ENCODE assay signal across 15 cellular contexts in genomic region chr10:24255115-24255895, GRCh38. TPM values are rescaled to one million over a fixed set of nuclear protein-coding genes. Genes with fewer than 3 reads are reported as not detected.
DNase-seq lines count a peak whose midpoint lies in the region; ATAC-seq and TF ChIP-seq lines count a peak whose summit lies in the region.
"Had no signal": no experiment of that assay in that cellular context is flagged by ENCODE, and none has a peak within 500 bp of the region (broad histone marks: within the 10 kb centered on the region; RNA-seq: fewer than 3 reads in every experiment).

No MANE protein-coding gene starts in this region.

- no peak overlapping the region for H3K4me3 Mint-ChIP-seq in activated CD8-positive, alpha-beta memory T cell treated with anti-CD3 and anti-CD28 coated beads, Interleukin-2, amount 10 ng/mL, durations not matched to agents 7 days and 5 days
- H3K4me3 Mint-ChIP-seq: activated CD8-positive, alpha-beta T cell treated with anti-CD3 and anti-CD28 coated beads for 36 hours; activated naive CD4-positive, alpha-beta T cell treated with anti-CD3 and anti-CD28 coated beads, Interleukin-2, amount 50 U/mL, for 24 hours had no signal

- no peaks in the 10 kb centered on the region for H3K27me3 ChIP-seq in breast epithelium
- no peaks in the 10 kb centered on the region for H3K27me3 ChIP-seq in thyroid gland
- H3K27me3 ChIP-seq: colonic mucosa had no signal

- TF ChIP-seq POLR2A in breast epithelium (IDR thresholded peaks at IDR 0.05) (peak; percentile 27), thyroid gland (IDR thresholded peaks at IDR 0.05) (no peak)

- no peaks in the 10 kb centered on the region for H3K27me3 Mint-ChIP-seq in activated CD8-positive, alpha-beta memory T cell treated with anti-CD3 and anti-CD28 coated beads, Interleukin-2, amount 10 ng/mL, durations not matched to agents 7 days and 5 days
- H3K27me3 Mint-ChIP-seq: activated CD8-positive, alpha-beta T cell treated with anti-CD3 and anti-CD28 coated beads for 36 hours had no signal

- no peaks in the 10 kb centered on the region for H3K4me1 Mint-ChIP-seq in activated CD8-positive, alpha-beta memory T cell treated with anti-CD3 and anti-CD28 coated beads, Interleukin-2, amount 10 ng/mL, durations not matched to agents 7 days and 5 days
- H3K4me1 Mint-ChIP-seq: activated naive CD4-positive, alpha-beta T cell treated with anti-CD3 and anti-CD28 coated beads, Interleukin-2, amount 50 U/mL, for 24 hours had no signal

- peak; percentile 28 for DNase-seq in DMS 273 (lab: John Stamatoyannopoulos, UW; ENCODE audit: unreplicated experiment)
- DNase-seq in DMS 273 treated with DMSO at 0.1 percent for 48 hours (lab: John Stamatoyannopoulos, UW) = no peak
- no peak for DNase-seq in breast epithelium (ENCODE audit: low spot score in 2 of 2)
- peak; percentile 66 for DNase-seq in kidney tubule cell (ENCODE audit: low spot score)
- DNase-seq in thyroid gland = peak in 1 of 2 donors; percentile 37
- DNase-seq in retina = no peak
- no peak for DNase-seq in KG1 (lab: John Stamatoyannopoulos, UW)
- no peak for DNase-seq in activated CD8-positive, alpha-beta memory T cell treated with anti-CD3 and anti-CD28 coated beads, Interleukin-2, amount 10 ng/mL, durations not matched to agents 7 days and 5 days
- DNase-seq: activated CD8-positive, alpha-beta T cell treated with anti-CD3 and anti-CD28 coated beads for 36 hours; colonic mucosa; glutamatergic neuron; NCI-H82; stimulated activated CD8-positive, alpha-beta memory T cell treated with anti-CD3 and anti-CD28 coated beads, Interleukin-4, amount 100 ng/mL, for 48 hours had no signal

- no peaks in the 10 kb centered on the region for H3K9me3 Mint-ChIP-seq in activated CD8-positive, alpha-beta memory T cell treated with anti-CD3 and anti-CD28 coated beads, Interleukin-2, amount 10 ng/mL, durations not matched to agents 7 days and 5 days (ENCODE audit: low read depth)
- H3K9me3 Mint-ChIP-seq: activated CD8-positive, alpha-beta T cell treated with anti-CD3 and anti-CD28 coated beads for 36 hours; activated naive CD4-positive, alpha-beta T cell treated with anti-CD3 and anti-CD28 coated beads, Interleukin-2, amount 50 U/mL, for 24 hours had no signal

- H3K36me3 Mint-ChIP-seq in activated CD8-positive, alpha-beta memory T cell treated with anti-CD3 and anti-CD28 coated beads, Interleukin-2, amount 10 ng/mL, durations not matched to agents 7 days and 5 days = no peaks in the 10 kb centered on the region
- H3K36me3 Mint-ChIP-seq: activated naive CD4-positive, alpha-beta T cell treated with anti-CD3 and anti-CD28 coated beads, Interleukin-2, amount 50 U/mL, for 24 hours had no signal

- ATAC-seq in activated CD8-positive, alpha-beta memory T cell treated with anti-CD3 and anti-CD28 coated beads, Interleukin-2, amount 10 ng/mL, durations not matched to agents 7 days and 5 days = no peak
- ATAC-seq: activated CD8-positive, alpha-beta T cell treated with anti-CD3 and anti-CD28 coated beads for 36 hours had no signal

- H3K36me3 ChIP-seq in breast epithelium (no peaks in the 10 kb centered on the region), thyroid gland (no peaks in the 10 kb centered on the region)
- H3K36me3 ChIP-seq: colonic mucosa had no signal

- H3K4me3 ChIP-seq in breast epithelium = peak overlapping the region in 2 of 3 donors; percentile 39 to 60
- no peak overlapping the region for H3K4me3 ChIP-seq in thyroid gland (replicated peaks in 1 of 3)
- H3K4me3 ChIP-seq: colonic mucosa had no signal

- H3K27ac Mint-ChIP-seq in activated CD8-positive, alpha-beta memory T cell treated with anti-CD3 and anti-CD28 coated beads, Interleukin-2, amount 10 ng/mL, durations not matched to agents 7 days and 5 days = no peak overlapping the region
- H3K27ac Mint-ChIP-seq: activated CD8-positive, alpha-beta T cell treated with anti-CD3 and anti-CD28 coated beads for 36 hours; activated naive CD4-positive, alpha-beta T cell treated with anti-CD3 and anti-CD28 coated beads, Interleukin-2, amount 50 U/mL, for 24 hours had no signal

- H3K9me3 ChIP-seq in breast epithelium (no peaks in the 10 kb centered on the region), thyroid gland (no peaks in the 10 kb centered on the region)
- H3K9me3 ChIP-seq: colonic mucosa had no signal

- 75 to 88% methylated on average over 13 to 14 of the region's 14 CpGs for WGBS in thyroid gland, 2 donors

- CTCF ChIA-PET in activated CD8-positive, alpha-beta memory T cell treated with anti-CD3 and anti-CD28 coated beads, Interleukin-2, amount 10 ng/mL, durations not matched to agents 7 days and 5 days (lab: Charles Lee) = interaction anchor here (0.6 kb wide), 1 partner anchor 17 kb away, joined by 4 read pairs; no protein-coding TSS in a partner anchor

- H3K27ac ChIP-seq in breast epithelium = peak overlapping the region; percentile 94 to 97
- peak overlapping the region; percentile 11 to 90 (median 74) for H3K27ac ChIP-seq in thyroid gland
- H3K27ac ChIP-seq: 22Rv1, colonic mucosa had no signal

- H3K4me1 ChIP-seq in breast epithelium (peaks cover 11 to 30% of the 10 kb centered on the region in 2 donors), thyroid gland (peaks cover 49 to 76% of the 10 kb centered on the region in 2 donors)
- H3K4me1 ChIP-seq: colonic mucosa had no signal

- intact Hi-C loops in breast epithelium (cut with DNase I; ENCODE audit: low total_unique reads) (no loop called here), thyroid gland (cut with DNase I) (no loop called here)

- no peak for TF ChIP-seq CTCF in breast epithelium (IDR thresholded peaks at IDR 0.05)
- no peak for TF ChIP-seq CTCF in thyroid gland (IDR thresholded peaks at IDR 0.05)

RNA-seq across cellular contexts. Expression of gene KIAA1217, which starts 46.4 kb away (rescaled TPM):
- total RNA-seq in breast epithelium = 100 to 1,000 TPM in 1 of 3 donors, 10 to 100 TPM in 2; 19.7 to 154 (median 83.6) TPM
- 100 to 1,000 TPM in 1 of 4 donors, 10 to 100 TPM in 3; 67.3 to 104 (median 89.8) TPM for total RNA-seq in thyroid gland
- total RNA-seq in activated CD8-positive, alpha-beta memory T cell treated with anti-CD3 and anti-CD28 coated beads, Interleukin-2, amount 10 ng/mL, durations not matched to agents 7 days and 5 days = under 1 TPM; 0.12 to 0.70 TPM

Comparison
In these comparisons a context has a peak if more than half of its experiments do, and no peak if none do; other contexts are left out.
1. DNase-seq: peak in DMS 273 (single experiment) and kidney tubule cell (single experiment); none in DMS 273 treated with DMSO at 0.1 percent for 48 hours (single experiment), breast epithelium (0 of 2), retina (single experiment), KG1 (single experiment) and activated CD8-positive, alpha-beta memory T cell treated with anti-CD3 and anti-CD28 coated beads, Interleukin-2, amount 10 ng/mL, durations not matched to agents 7 days and 5 days (single experiment).
2. H3K4me3 ChIP-seq: peak in breast epithelium (2 of 3); none in thyroid gland (0 of 3).
3. RNA of gene KIAA1217, which starts 46.4 kb away (total RNA-seq): 67.3 to 104 TPM in thyroid gland and 19.7 to 154 TPM in breast epithelium; 0.12 to 0.70 TPM in activated CD8-positive, alpha-beta memory T cell treated with anti-CD3 and anti-CD28 coated beads, Interleukin-2, amount 10 ng/mL, durations not matched to agents 7 days and 5 days; every median in the first group is over 10 times any median in the second.